Comparison of ENCODE assay signal across 7 cellular contexts in the genomic region with DNA sequence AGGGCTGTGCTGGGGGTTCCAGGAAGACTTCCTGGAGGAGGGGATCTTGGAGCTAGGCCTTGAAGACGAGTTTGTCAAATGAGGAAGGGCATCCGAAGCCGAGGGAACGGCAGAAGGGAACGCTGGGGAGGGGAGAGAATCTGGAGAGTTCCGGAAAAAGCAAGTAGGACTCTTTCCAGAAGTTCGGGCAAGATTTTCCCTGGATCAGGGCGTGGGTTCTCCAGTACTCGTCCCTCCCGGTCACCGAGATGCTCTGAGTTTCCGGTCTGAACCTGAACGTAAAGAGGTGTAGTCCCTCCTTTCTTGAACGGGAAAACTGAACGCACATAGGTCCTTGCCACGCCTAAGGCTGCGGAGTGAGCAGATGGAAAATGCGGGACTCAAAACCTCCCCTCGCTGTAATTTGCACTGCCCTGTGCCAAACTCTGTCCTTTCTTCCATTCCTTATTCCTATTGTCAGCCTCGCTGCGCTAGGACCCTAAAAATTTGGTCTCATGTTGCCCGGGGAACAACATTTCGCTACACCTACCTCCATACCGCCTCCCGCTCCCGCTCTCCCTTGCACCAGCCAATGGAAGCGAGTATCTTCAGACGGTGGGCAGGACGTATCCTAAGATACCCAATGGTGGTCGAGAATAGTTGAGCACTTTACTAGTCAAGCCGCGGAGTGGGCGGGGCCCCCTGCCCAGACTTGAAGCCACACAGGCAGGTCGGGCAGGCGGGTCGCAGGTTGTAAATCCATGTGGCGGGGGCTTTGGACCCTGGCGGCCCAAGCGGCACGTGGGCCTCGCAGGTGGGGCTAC. TPM values are rescaled to one million over a fixed set of nuclear protein-coding genes. Genes with fewer than 3 reads are reported as not detected.
DNase-seq lines count a peak whose midpoint lies in the region; ATAC-seq and TF ChIP-seq lines count a peak whose summit lies in the region.

A gene with protein sequence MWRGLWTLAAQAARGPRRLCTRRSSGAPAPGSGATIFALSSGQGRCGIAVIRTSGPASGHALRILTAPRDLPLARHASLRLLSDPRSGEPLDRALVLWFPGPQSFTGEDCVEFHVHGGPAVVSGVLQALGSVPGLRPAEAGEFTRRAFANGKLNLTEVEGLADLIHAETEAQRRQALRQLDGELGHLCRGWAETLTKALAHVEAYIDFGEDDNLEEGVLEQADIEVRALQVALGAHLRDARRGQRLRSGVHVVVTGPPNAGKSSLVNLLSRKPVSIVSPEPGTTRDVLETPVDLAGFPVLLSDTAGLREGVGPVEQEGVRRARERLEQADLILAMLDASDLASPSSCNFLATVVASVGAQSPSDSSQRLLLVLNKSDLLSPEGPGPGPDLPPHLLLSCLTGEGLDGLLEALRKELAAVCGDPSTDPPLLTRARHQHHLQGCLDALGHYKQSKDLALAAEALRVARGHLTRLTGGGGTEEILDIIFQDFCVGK (plus strand): TSS at position 682 of the 803 bp plus-strand sequence. CDS start 59 bp downstream, at position 741.

- peak within 1 kb of the TSS; percentile 92 for H3K4me3 ChIP-seq in hepatocyte

- H3K79me2 ChIP-seq in hepatocyte = peaks cover 17% of the 10 kb centered on the region

- no peaks in the 10 kb centered on the region for H3K9me2 ChIP-seq in hepatocyte (replicated peaks; ENCODE audit: insufficient read depth)

- no peaks in the 10 kb centered on the region for H4K20me1 ChIP-seq in hepatocyte (ENCODE audit: insufficient read depth, poor library complexity, severe bottlenecking)

- whole genome bisulfite sequencing in hepatocyte (ENCODE audit: low lambda C conversion rate, missing lambda C conversion rate) = under 1% methylated on average over 41 of the region's 41 CpGs

- peak within 1 kb of the TSS; percentile 96 for H3K27ac ChIP-seq in hepatocyte

- peak; percentile 98 to 99 for DNase-seq in NCI-H2081 (lab: John Stamatoyannopoulos, UW)
- peak; percentile 87 for DNase-seq in T1000 (lab: John Stamatoyannopoulos, UW)
- DNase-seq in astrocyte of the hippocampus (ENCODE audit: low read depth, low spot score) = peak; percentile 99
- peak; percentile 98 for DNase-seq in hepatocyte (ENCODE audit: low spot score)
- DNase-seq in retina = peak; percentile 93

- H3K27me3 ChIP-seq in hepatocyte = no peaks in the 10 kb centered on the region

- H3K9me3 ChIP-seq in hepatocyte (ENCODE audit: low read depth) = no peaks in the 10 kb centered on the region

- peak within 1 kb of the TSS; percentile 91 for H3K4me2 ChIP-seq in hepatocyte

- no peaks in the 10 kb centered on the region for H3K36me3 ChIP-seq in hepatocyte (replicated peaks; ENCODE audit: insufficient read depth, low read depth)

- H2AFZ ChIP-seq in hepatocyte = peak within 1 kb of the TSS; percentile 91

- TF ChIP-seq CTCF in hepatocyte (IDR thresholded peaks at IDR 0.05; ENCODE audit: poor library complexity) = no peak

- ATAC-seq in GM18508 (IDR thresholded peaks at IDR 0.05; ENCODE audit: insufficient read depth, unreplicated experiment) (peak; percentile 67), HG03025 (IDR thresholded peaks at IDR 0.05; ENCODE audit: low FRiP score, unreplicated experiment) (peak; percentile 46)

- H3K4me1 ChIP-seq in hepatocyte (ENCODE audit: insufficient read depth) = peaks cover 16% of the 10 kb centered on the region

RNA-seq across cellular contexts. Expression of the gene that starts here (rescaled TPM):
- 18.1 and 20.9 TPM in 2 replicates for total RNA-seq in hepatocyte
- polyA plus RNA-seq in hepatocyte = 13.2 and 18.1 TPM in 2 replicates

Comparison
In these comparisons a context has a peak if more than half of its experiments do, and no peak if none do; other contexts are left out.
1. Peak in every context shown above with its lines: DNase-seq, ATAC-seq, H3K4me3 ChIP-seq and H3K27ac ChIP-seq.